In genomic region chr14:55102141-55102547, GRCh38 we compare ENCODE assay signal across 8 cellular contexts. TPM values are rescaled to one million over a fixed set of nuclear protein-coding genes. Genes with fewer than 3 reads are reported as not detected.
DNase-seq lines count a peak whose midpoint lies in the region; ATAC-seq and TF ChIP-seq lines count a peak whose summit lies in the region.

No MANE protein-coding gene starts in this region.

- H3K4me1 ChIP-seq in duodenal mucosa (ENCODE audit: control insufficient read depth in 1 of 2, insufficient read depth in 2 of 2, low read length in 2 of 2), result peaks cover 50 to 70% of the 10 kb centered on the region in 2 donors

- ATAC-seq in GM18861 (IDR thresholded peaks at IDR 0.05; ENCODE audit: unreplicated experiment) (peak; percentile 69), HG03025 (IDR thresholded peaks at IDR 0.05; ENCODE audit: low FRiP score, unreplicated experiment) (peak; percentile 51)

- DNase-seq in AG09319 (ENCODE audit: extremely low read depth, low read depth) (peak; percentile 100), NCI-H2081 treated with DMSO at 0.1 percent for 48 hours (lab: John Stamatoyannopoulos, UW) (peak; percentile 90), mesenteric fat pad (ENCODE audit: low spot score) (peak; percentile 87), superior temporal gyrus (ENCODE audit: extremely low spot score) (peak; percentile 66)
- DNase-seq in activated CD4-positive, alpha-beta T cell treated with anti-CD3 and anti-CD28 coated beads for 4 hours, result peak; percentile 9 to 20

- no peak; the same call in 1 of the 2 replicates for TF ChIP-seq CTCF in AG09319 (IDR thresholded peaks at IDR 0.05; ENCODE audit: low read depth, low read length)

- no peak overlapping the region for H3K4me3 ChIP-seq in duodenal mucosa (ENCODE audit: low read depth in 1 of 2, low read length in 2 of 2)

- H3K27ac ChIP-seq in duodenal mucosa (ENCODE audit: low read depth, low read length), result peak overlapping the region; percentile 91

- no peaks in the 10 kb centered on the region for H3K36me3 ChIP-seq in duodenal mucosa (ENCODE audit: control insufficient read depth in 1 of 2, insufficient read depth in 2 of 2, low read length in 2 of 2)

- H3K9me3 ChIP-seq in duodenal mucosa (ENCODE audit: control insufficient read depth in 1 of 2, low read length in 2 of 2), result peaks cover 0 to 6% of the 10 kb centered on the region in 2 donors

- peak overlapping the region; percentile 44 to 77 for H3K9ac ChIP-seq in duodenal mucosa (ENCODE audit: low read depth in 1 of 2, low read length in 2 of 2)

- no peaks in the 10 kb centered on the region for H3K27me3 ChIP-seq in duodenal mucosa (ENCODE audit: control insufficient read depth in 1 of 2, insufficient read depth in 2 of 2, low read length in 2 of 2)

RNA-seq across cellular contexts. Expression of gene LGALS3, which starts 26.9 kb away (rescaled TPM):
- 241 TPM for total RNA-seq in mesenteric fat pad

RNA-seq across cellular contexts. Expression of gene MAPK1IP1L, which starts 50.7 kb away (rescaled TPM):
- total RNA-seq in mesenteric fat pad, result 89.6 TPM

Comparison
In these comparisons a context has a peak if more than half of its experiments do, and no peak if none do; other contexts are left out.
1. DNase-seq: peak in every context shown above with its lines; median percentile 100 in AG09319; 90 in NCI-H2081 treated with DMSO at 0.1 percent for 48 hours; 87 in mesenteric fat pad; 66 in superior temporal gyrus; 14 in activated CD4-positive, alpha-beta T cell treated with anti-CD3 and anti-CD28 coated beads for 4 hours.